In genomic region chr12:6853626-6854025, GRCh38 we compare ENCODE assay signal across 8 cellular contexts. TPM values are rescaled to one million over a fixed set of nuclear protein-coding genes. Genes with fewer than 3 reads are reported as not detected.
DNase-seq lines count a peak whose midpoint lies in the region; ATAC-seq and TF ChIP-seq lines count a peak whose summit lies in the region.
"Had no signal": no experiment of that assay in that cellular context is flagged by ENCODE, and none has a peak within 500 bp of the region (broad histone marks: within the 10 kb centered on the region; RNA-seq: fewer than 3 reads in every experiment).

No MANE protein-coding gene starts in this region.

- no peak overlapping the region for H4K8ac ChIP-seq in H9 (replicated peaks; ENCODE audit: insufficient read length, low read depth, low read length)

- peaks cover 16% of the 10 kb centered on the region for H3K23me2 ChIP-seq in H9 (ENCODE audit: insufficient read length, low read depth, low read length, poor library complexity, severe bottlenecking)

- DNase-seq in H9 (no peak), T-helper 17 cell (no peak), esophagus muscularis mucosa (ENCODE audit: extremely low spot score) (no peak), smooth muscle cell (lab: John Stamatoyannopoulos, UW; ENCODE audit: unreplicated experiment) (no peak), AML-193 (lab: John Stamatoyannopoulos, UW) (no peak), uterus (no peak)
- DNase-seq: small intestine had no signal

- H3K4me1 Mint-ChIP-seq in H9 (peaks cover 24 to 26% of the 10 kb centered on the region in 2 experiments), T-helper 17 cell (peaks cover 28% of the 10 kb centered on the region)

- H3K79me1 ChIP-seq in H9 (ENCODE audit: insufficient read depth, low read depth, low read length, poor library complexity, severe bottlenecking) = no peaks in the 10 kb centered on the region

- no peaks in the 10 kb centered on the region; the same call in 1 of the 2 replicates for H3K4me1 ChIP-seq in H9 (ENCODE audit: insufficient read depth, low read length)
- peaks cover 13 to 26% (median 20%) of the 10 kb centered on the region in 4 donors for H3K4me1 ChIP-seq in esophagus muscularis mucosa
- H3K4me1 ChIP-seq in smooth muscle cell (ENCODE audit: low read depth) = no peaks in the 10 kb centered on the region
- H3K4me1 ChIP-seq in uterus = no peaks in the 10 kb centered on the region

- no peak overlapping the region for H2AK5ac ChIP-seq in H9 (ENCODE audit: insufficient read length, low read length)

- intact Hi-C loops in esophagus muscularis mucosa (cut with DNase I) (no loop called here), uterus (cut with DNase I; ENCODE audit: low total_unique reads) (no loop called here)

- WGBS in H9 (ENCODE audit: extremely low coverage, insufficient read length, low lambda C conversion rate) = no CpG with 5 or more reads among the region's 1 CpG
- WGBS in esophagus muscularis mucosa = 71% methylated on average over 1 of the region's 1 CpG
- 88% methylated on average over 1 of the region's 1 CpG for WGBS in smooth muscle cell (ENCODE audit: low lambda C conversion rate)

- H3T11ph ChIP-seq in H9 (ENCODE audit: low read length) = no peak overlapping the region

- H3K4me3 Mint-ChIP-seq in H9 = peak overlapping the region; percentile 94 to 98
- peak overlapping the region; percentile 95 for H3K4me3 Mint-ChIP-seq in T-helper 17 cell

- H3K27me3 Mint-ChIP-seq in H9 (ENCODE audit: low read depth) (no peaks in the 10 kb centered on the region), T-helper 17 cell (no peaks in the 10 kb centered on the region)

- H3K4me2 ChIP-seq in H9 (ENCODE audit: insufficient read depth, insufficient read length, low read length) (no peak overlapping the region), smooth muscle cell (peak overlapping the region; percentile 83)

- no peak overlapping the region for H3K56ac ChIP-seq in H9 (ENCODE audit: insufficient read length, low read depth, low read length)

- H2BK20ac ChIP-seq in H9 (ENCODE audit: low read depth, low read length, poor library complexity, severe bottlenecking) = no peak overlapping the region

- H3K9ac ChIP-seq in H9 (ENCODE audit: extremely low read depth, insufficient read length, low read length) (no peak overlapping the region), smooth muscle cell (ENCODE audit: low read depth) (peak overlapping the region; percentile 21)

- H3K27ac Mint-ChIP-seq in H9 (peak overlapping the region in 2 of 3 experiments; percentile 71 to 84; a peak in 3 of 7 replicates), T-helper 17 cell (peak overlapping the region; percentile 94)

- no peak overlapping the region for H2BK12ac ChIP-seq in H9 (ENCODE audit: insufficient read length, low read depth, low read length)

- H2BK5ac ChIP-seq in H9 (ENCODE audit: insufficient read length, low read length) = no peak overlapping the region

- H2BK15ac ChIP-seq in H9 (ENCODE audit: low read depth, low read length) = no peak overlapping the region

- no peak for TF ChIP-seq CTCF in H9 (conservative IDR thresholded peaks at IDR 0.05)
- no peak for TF ChIP-seq CTCF in esophagus muscularis mucosa (IDR thresholded peaks at IDR 0.05)
- no peak for TF ChIP-seq CTCF in smooth muscle cell (IDR thresholded peaks at IDR 0.05; ENCODE audit: borderline replicate concordance, insufficient read depth, poor library complexity, severe bottlenecking)
- TF ChIP-seq CTCF in uterus (IDR thresholded peaks at IDR 0.05) = no peak

- H4K5ac ChIP-seq in H9 (ENCODE audit: insufficient read length, low read depth, low read length) = no peak overlapping the region

- no peaks in the 10 kb centered on the region for H3K27me3 ChIP-seq in H9 (ENCODE audit: insufficient read depth, low read length)
- H3K27me3 ChIP-seq in esophagus muscularis mucosa = no peaks in the 10 kb centered on the region
- no peaks in the 10 kb centered on the region for H3K27me3 ChIP-seq in smooth muscle cell (ENCODE audit: low read depth)
- no peaks in the 10 kb centered on the region for H3K27me3 ChIP-seq in uterus

- peaks cover 27 to 60% (median 59%) of the 10 kb centered on the region in 3 experiments; a peak in 6 of 7 replicates for H3K36me3 Mint-ChIP-seq in H9 (ENCODE audit: insufficient read depth in 1 of 3, low read depth in 3 of 3)
- peaks cover 5% of the 10 kb centered on the region for H3K36me3 Mint-ChIP-seq in T-helper 17 cell (ENCODE audit: low read depth)

- H3K14ac ChIP-seq in H9 (ENCODE audit: insufficient read depth, low read length) = no peak overlapping the region

- H3K36me3 ChIP-seq in esophagus muscularis mucosa = peaks cover 26 to 47% (median 40%) of the 10 kb centered on the region in 4 donors
- H3K36me3 ChIP-seq in smooth muscle cell (ENCODE audit: low read depth) = no peaks in the 10 kb centered on the region
- no peaks in the 10 kb centered on the region for H3K36me3 ChIP-seq in uterus

- ATAC-seq in T-helper 17 cell (no peak), GM21717 (IDR thresholded peaks at IDR 0.05; ENCODE audit: unreplicated experiment) (no peak)

- peaks cover 2% of the 10 kb centered on the region for H4K20me1 ChIP-seq in H9 (ENCODE audit: control insufficient read depth, insufficient read depth, insufficient read length)
- H4K20me1 ChIP-seq in smooth muscle cell (ENCODE audit: low read depth) = peaks cover 3% of the 10 kb centered on the region

- H2BK120ac ChIP-seq in H9 (ENCODE audit: low read depth, low read length, poor library complexity, severe bottlenecking) = no peak overlapping the region

- no peak for TF ChIP-seq EP300 in esophagus muscularis mucosa (IDR thresholded peaks at IDR 0.05)

- no peaks in the 10 kb centered on the region for H3K9me3 ChIP-seq in H9 (ENCODE audit: control insufficient read depth, low read depth, low read length)
- H3K9me3 ChIP-seq in T-helper 17 cell (ENCODE audit: control insufficient read depth, low read length, poor library complexity, severe bottlenecking) = no peaks in the 10 kb centered on the region
- H3K9me3 ChIP-seq in esophagus muscularis mucosa = no peaks in the 10 kb centered on the region
- no peaks in the 10 kb centered on the region for H3K9me3 ChIP-seq in smooth muscle cell (replicated peaks; ENCODE audit: low read depth)
- no peaks in the 10 kb centered on the region for H3K9me3 ChIP-seq in uterus

- H3K9me3 Mint-ChIP-seq in H9 = no peaks in the 10 kb centered on the region; a peak in 1 of 5 replicates

- H3K79me2 ChIP-seq in H9 (ENCODE audit: insufficient read depth, low read length) (peaks cover 5% of the 10 kb centered on the region; the same call in 1 of the 2 replicates), smooth muscle cell (ENCODE audit: low read depth) (peaks cover 20% of the 10 kb centered on the region)

- H3K23ac ChIP-seq in H9 (ENCODE audit: insufficient read length, low read depth, low read length) = no peak overlapping the region

- H3K18ac ChIP-seq in H9 (ENCODE audit: insufficient read length, low read depth, low read length) = no peak overlapping the region

- H3K27ac ChIP-seq in H9 (ENCODE audit: insufficient read length, low read depth, low read length) (no peak overlapping the region), esophagus muscularis mucosa (replicated peaks in 1 of 4) (peak overlapping the region; percentile 92 to 98 (median 95)), smooth muscle cell (ENCODE audit: low read depth) (peak overlapping the region; percentile 43), uterus (no peak overlapping the region)

- H3K4ac ChIP-seq in H9 (ENCODE audit: low read depth, low read length) = no peak overlapping the region

- TF ChIP-seq POLR2A in esophagus muscularis mucosa (IDR thresholded peaks at IDR 0.05; ENCODE audit: low read depth) = no peak
- TF ChIP-seq POLR2A in uterus (IDR thresholded peaks at IDR 0.05) = no peak

- no peak overlapping the region for H4K91ac ChIP-seq in H9 (ENCODE audit: insufficient read length, low read depth, low read length)

- peaks cover 7% of the 10 kb centered on the region for H3F3A ChIP-seq in smooth muscle cell (ENCODE audit: low read depth)

- H2AFZ ChIP-seq in H9 (ENCODE audit: low read length) (no peak overlapping the region), smooth muscle cell (ENCODE audit: low read depth) (no peak overlapping the region)

- H3K4me3 ChIP-seq in esophagus muscularis mucosa (peak overlapping the region in 1 of 4 donors; percentile 61), smooth muscle cell (peak overlapping the region; percentile 69), uterus (no peak overlapping the region)

RNA-seq across cellular contexts. Expression of gene USP5, which starts 1.7 kb away (rescaled TPM):
- total RNA-seq in H9 (2021) (143 and 144 TPM in 2 replicates), T-helper 17 cell (10 to 100 TPM; 65.7 to 76.1 TPM), esophagus muscularis mucosa (10 to 100 TPM; 49.8 to 68.7 (median 58.4) TPM), smooth muscle cell (51.3 and 52.5 TPM in 2 replicates), uterus (10 to 100 TPM; 37.1 to 68.6 (median 52.8) TPM)
- 63.1 and 64.9 TPM in 2 replicates for polyA plus RNA-seq in smooth muscle cell

RNA-seq across cellular contexts. Expression of gene CDCA3, which starts 2.5 kb away (rescaled TPM):
- total RNA-seq in H9 (2021) (45.1 and 48.6 TPM in 2 replicates), T-helper 17 cell (under 1 TPM; 0.65 to 0.87 TPM), esophagus muscularis mucosa (1 to 10 TPM; 1.2 to 2.9 (median 1.5) TPM), smooth muscle cell (5.3 and 7.4 TPM in 2 replicates), uterus (1 to 10 TPM in 1 of 4 donors, under 1 TPM in 1, not detected in 2; 0.76 to 9.6 TPM)
- polyA plus RNA-seq in smooth muscle cell = 9.4 and 10.6 TPM in 2 replicates

RNA-seq across cellular contexts. Expression of gene GNB3, which starts 12.9 kb away (rescaled TPM):
- 17.3 and 20.0 TPM in 2 replicates for total RNA-seq in H9 (2021)
- total RNA-seq in T-helper 17 cell = under 1 TPM; 0.26 to 0.45 TPM
- 1 to 10 TPM in 1 of 4 donors, under 1 TPM in 3; 0.39 to 1.7 (median 0.46) TPM for total RNA-seq in esophagus muscularis mucosa
- 4.0 and 6.2 TPM in 2 replicates for total RNA-seq in smooth muscle cell
- 4.8 and 6.3 TPM in 2 replicates for polyA plus RNA-seq in smooth muscle cell
- total RNA-seq in uterus = 10 to 100 TPM in 1 of 4 donors, 1 to 10 TPM in 1, under 1 TPM in 1, not detected in 1; under 0.01 to 18.3 (median 2.7) TPM

RNA-seq across cellular contexts. Expression of gene TPI1, which starts 13.7 kb away (rescaled TPM):
- 1,177 and 1,211 TPM in 2 replicates for total RNA-seq in H9 (2021)
- 100 to 1,000 TPM; 140 to 144 TPM for total RNA-seq in T-helper 17 cell
- total RNA-seq in esophagus muscularis mucosa = 100 to 1,000 TPM; 288 to 372 (median 355) TPM
- total RNA-seq in smooth muscle cell = 1,112 and 1,199 TPM in 2 replicates
- 2,097 and 2,100 TPM in 2 replicates for polyA plus RNA-seq in smooth muscle cell
- total RNA-seq in uterus = 100 to 1,000 TPM; 159 to 307 (median 240) TPM

RNA-seq across cellular contexts. Expression of gene SPSB2, which starts 19.5 kb away (rescaled TPM):
- 13.7 and 16.3 TPM in 2 replicates for total RNA-seq in H9 (2021)
- total RNA-seq in T-helper 17 cell = 1 to 10 TPM; 6.7 to 8.7 TPM
- total RNA-seq in esophagus muscularis mucosa = 10 to 100 TPM in 2 of 4 donors, 1 to 10 TPM in 2; 4.2 to 10.8 (median 8.5) TPM
- 2.3 and 2.5 TPM in 2 replicates for total RNA-seq in smooth muscle cell
- polyA plus RNA-seq in smooth muscle cell = 5.9 and 7.9 TPM in 2 replicates
- total RNA-seq in uterus = 10 to 100 TPM in 1 of 4 donors, 1 to 10 TPM in 3; 2.8 to 11.3 (median 5.0) TPM

Comparison
In these comparisons a context has a peak if more than half of its experiments do, and no peak if none do; other contexts are left out.
1. H3K27ac ChIP-seq: peak in esophagus muscularis mucosa (4 of 4) and smooth muscle cell (single experiment); none in H9 (single experiment) and uterus (0 of 2).